11 cellular contexts compared by ENCODE assay signal in genomic region chr3:4906107-4906621, GRCh38.
DNase-seq lines count a peak whose midpoint lies in the region; ATAC-seq, FAIRE-seq and TF ChIP-seq lines count a peak whose summit lies in the region.
"Had no signal": no experiment of that assay in that cellular context is flagged by ENCODE, and none has a peak within 500 bp of the region (broad histone marks: within the 10 kb centered on the region; RNA-seq: fewer than 3 reads in every experiment).

No MANE protein-coding gene starts in this region.

- no peak overlapping the region for H2BK12ac ChIP-seq in H9 (ENCODE audit: insufficient read length, low read depth, low read length)

- DNase-seq in HepG2 (ENCODE audit: low spot score): no peak
- no peak for DNase-seq in right lobe of liver
- DNase-seq in PC-9: peak; percentile 26 to 64
- DNase-seq in epithelial cell of esophagus (ENCODE audit: low read depth): peak; percentile 99
- DNase-seq in stimulated activated naive CD8-positive, alpha-beta T cell treated with anti-CD3 and anti-CD28 coated beads, Interleukin-15, amount 100 ng/mL, for 72 hours: peak in 1 of 2 donors; percentile 24
- no peak for DNase-seq in AG08396 (ENCODE audit: low spot score)
- no peak for DNase-seq in H9
- DNase-seq: H7, heart right ventricle had no signal

- no peak overlapping the region for H3T11ph ChIP-seq in H9 (ENCODE audit: low read length)

- 7% methylated on average over 3 of the region's 3 CpGs for WGBS in HepG2 (ENCODE audit: low lambda C conversion rate)
- 0% methylated on average over 1 of the region's 3 CpGs for WGBS in right lobe of liver (ENCODE audit: insufficient coverage, low coverage, low lambda C conversion rate, missing lambda C conversion rate)
- no CpG with 5 or more reads among the region's 3 CpGs for WGBS in H9 (ENCODE audit: extremely low coverage, insufficient read length, low lambda C conversion rate)

- H3K9me2 ChIP-seq in PC-9 (ENCODE audit: insufficient read depth): no peaks in the 10 kb centered on the region

- H3K4me3 ChIP-seq in HepG2 (replicated peaks in 1 of 3; ENCODE audit: insufficient read depth in 1 of 3, low read depth in 2 of 3, low read length in 3 of 3) (no peak overlapping the region), right lobe of liver (no peak overlapping the region), PC-9 (no peak overlapping the region), epithelial cell of esophagus (ENCODE audit: low read length) (no peak overlapping the region)
- H3K4me3 ChIP-seq: BLaER1, heart right ventricle had no signal

- H2AFZ ChIP-seq in HepG2 (ENCODE audit: low read length): no peak overlapping the region
- no peak overlapping the region for H2AFZ ChIP-seq in PC-9
- H2AFZ ChIP-seq in H9 (ENCODE audit: low read length): no peak overlapping the region

- H3K4me1 ChIP-seq in HepG2 (ENCODE audit: insufficient read depth, low read length) (0 out of 2 replicates have a peak, but pooled peaks cover 9% of the 10 kb centered on the region), right lobe of liver (peaks cover 0 to 6% (median 0%) of the 10 kb centered on the region in 4 donors), PC-9 (replicated peaks; ENCODE audit: insufficient read depth) (0 out of 2 replicates have a peak, but pooled peaks cover 10% of the 10 kb centered on the region), H9 (ENCODE audit: insufficient read depth, low read length) (no peaks in the 10 kb centered on the region)
- H3K4me1 ChIP-seq: BLaER1 had no signal

- H3K79me2 ChIP-seq in HepG2 (ENCODE audit: insufficient read depth, low read length) (no peaks in the 10 kb centered on the region), PC-9 (ENCODE audit: low read depth) (no peaks in the 10 kb centered on the region), H9 (ENCODE audit: insufficient read depth, low read length) (no peaks in the 10 kb centered on the region)

- H3K23me2 ChIP-seq in H9 (ENCODE audit: insufficient read length, low read depth, low read length, poor library complexity, severe bottlenecking): no peaks in the 10 kb centered on the region

- no peak overlapping the region for H3K23ac ChIP-seq in H9 (ENCODE audit: insufficient read length, low read depth, low read length)

- POLR2A ChIA-PET in HepG2 (lab: Yijun Ruan, JAX) (no interaction called here), PC-9 (lab: Charles Lee; ENCODE audit: unreplicated experiment) (interaction anchor here (0.5 to 0.6 kb wide), 2 partner anchors 154 to 185 kb away, joined by 4 to 6 read pairs; no protein-coding TSS in a partner anchor)

- H4K5ac ChIP-seq in H9 (ENCODE audit: insufficient read length, low read depth, low read length): no peak overlapping the region

- H2AK5ac ChIP-seq in H9 (ENCODE audit: insufficient read length, low read length): no peak overlapping the region

- H4K20me1 ChIP-seq in HepG2 (ENCODE audit: insufficient read depth, low read length) (no peaks in the 10 kb centered on the region), PC-9 (ENCODE audit: insufficient read depth) (no peaks in the 10 kb centered on the region), H9 (ENCODE audit: control insufficient read depth, insufficient read depth, insufficient read length) (no peaks in the 10 kb centered on the region)
- H4K20me1 ChIP-seq: BLaER1 had no signal

- H3K4ac ChIP-seq in H9 (ENCODE audit: low read depth, low read length): no peak overlapping the region

- TF ChIP-seq CTCF in HepG2 (CRISPR knock-in tag; IDR thresholded peaks at IDR 0.05): no peak
- TF ChIP-seq CTCF in right lobe of liver (IDR thresholded peaks at IDR 0.05): no peak
- no peak for TF ChIP-seq CTCF in PC-9 (conservative IDR thresholded peaks at IDR 0.05)
- no peak for TF ChIP-seq CTCF in epithelial cell of esophagus (IDR thresholded peaks at IDR 0.05; ENCODE audit: insufficient read depth, low read depth, low read length, missing control alignments)
- TF ChIP-seq CTCF in H9 (conservative IDR thresholded peaks at IDR 0.05): no peak

- in situ Hi-C loops in HepG2 (cut with HindIII; ENCODE audit: extremely low pct_ligation_motif_present, low pct_unique_long_range_greater_than_20kb): no loop called here

- no peak overlapping the region for H4K91ac ChIP-seq in H9 (ENCODE audit: insufficient read length, low read depth, low read length)

- peaks cover 91% of the 10 kb centered on the region for H3K4me1 Mint-ChIP-seq in stimulated activated naive CD8-positive, alpha-beta T cell treated with anti-CD3 and anti-CD28 coated beads, Interleukin-15, amount 100 ng/mL, for 72 hours
- H3K4me1 Mint-ChIP-seq in H9: peaks cover 18 to 20% of the 10 kb centered on the region in 2 experiments

- no peaks in the 10 kb centered on the region for H3K36me3 Mint-ChIP-seq in H9 (ENCODE audit: insufficient read depth in 1 of 3, low read depth in 3 of 3)

- no peak overlapping the region for H3K4me2 ChIP-seq in HepG2 (ENCODE audit: low read depth, low read length)
- no peak overlapping the region for H3K4me2 ChIP-seq in PC-9
- no peak overlapping the region for H3K4me2 ChIP-seq in H9 (ENCODE audit: insufficient read depth, insufficient read length, low read length)
- H3K4me2 ChIP-seq: BLaER1 had no signal

- TF ChIP-seq RAD21 in HepG2 (CRISPR knock-in tag; IDR thresholded peaks at IDR 0.05): no peak

- no peak overlapping the region for H2BK15ac ChIP-seq in H9 (ENCODE audit: low read depth, low read length)

- H3K9me3 ChIP-seq in HepG2 (ENCODE audit: low read length): no peaks in the 10 kb centered on the region
- no peaks in the 10 kb centered on the region for H3K9me3 ChIP-seq in right lobe of liver
- H3K9me3 ChIP-seq in PC-9 (ENCODE audit: insufficient read depth, low read depth): no peaks in the 10 kb centered on the region
- H3K9me3 ChIP-seq in H9 (ENCODE audit: control insufficient read depth, low read depth, low read length): no peaks in the 10 kb centered on the region
- H3K9me3 ChIP-seq: BLaER1, heart right ventricle had no signal

- H3K14ac ChIP-seq in H9 (ENCODE audit: insufficient read depth, low read length): no peak overlapping the region

- H2BK5ac ChIP-seq in H9 (ENCODE audit: insufficient read length, low read length): no peak overlapping the region

- ATAC-seq in HepG2 (peak; percentile 28; the same call in 1 of the 3 replicates), right lobe of liver (no peak), GM21529 (IDR thresholded peaks at IDR 0.05; ENCODE audit: unreplicated experiment) (no peak)
- ATAC-seq in stimulated activated naive CD8-positive, alpha-beta T cell treated with anti-CD3 and anti-CD28 coated beads, Interleukin-15, amount 100 ng/mL, for 72 hours: peak; percentile 78

- no peak overlapping the region for H2BK120ac ChIP-seq in H9 (ENCODE audit: low read depth, low read length, poor library complexity, severe bottlenecking)

- TF ChIP-seq POLR2A in HepG2 (IDR thresholded peaks at IDR 0.05; ENCODE audit: insufficient read depth in 1 of 2, low read depth in 2 of 2, low read length in 2 of 2) (no peak), right lobe of liver (IDR thresholded peaks at IDR 0.05) (no peak)

- H3K27ac ChIP-seq in HepG2 (ENCODE audit: extremely low read length, insufficient read depth, low read length) (no peak overlapping the region), right lobe of liver (no peak overlapping the region), PC-9 (no peak overlapping the region), H9 (ENCODE audit: insufficient read length, low read depth, low read length) (no peak overlapping the region)
- H3K27ac ChIP-seq: BLaER1, heart right ventricle had no signal

- H3K18ac ChIP-seq in H9 (ENCODE audit: insufficient read length, low read depth, low read length): no peak overlapping the region

- H3K27me3 Mint-ChIP-seq in stimulated activated naive CD8-positive, alpha-beta T cell treated with anti-CD3 and anti-CD28 coated beads, Interleukin-15, amount 100 ng/mL, for 72 hours: no peaks in the 10 kb centered on the region
- no peaks in the 10 kb centered on the region; the same call in 1 of the 2 replicates for H3K27me3 Mint-ChIP-seq in H9 (ENCODE audit: low read depth)

- no peak overlapping the region for H3K9ac ChIP-seq in HepG2 (ENCODE audit: insufficient read depth, low read depth, low read length)
- no peak overlapping the region for H3K9ac ChIP-seq in H9 (ENCODE audit: extremely low read depth, insufficient read length, low read length)
- H3K9ac ChIP-seq: BLaER1 had no signal

- H3K79me1 ChIP-seq in H9 (ENCODE audit: insufficient read depth, low read depth, low read length, poor library complexity, severe bottlenecking): no peaks in the 10 kb centered on the region

- H3K9me3 Mint-ChIP-seq in stimulated activated naive CD8-positive, alpha-beta T cell treated with anti-CD3 and anti-CD28 coated beads, Interleukin-15, amount 100 ng/mL, for 72 hours: peaks cover 0 to 10% of the 10 kb centered on the region in 2 donors
- H3K9me3 Mint-ChIP-seq in H9: no peaks in the 10 kb centered on the region

- H3K4me3 Mint-ChIP-seq in stimulated activated naive CD8-positive, alpha-beta T cell treated with anti-CD3 and anti-CD28 coated beads, Interleukin-15, amount 100 ng/mL, for 72 hours: no peak overlapping the region
- no peak overlapping the region for H3K4me3 Mint-ChIP-seq in H9

- no peak overlapping the region for H4K8ac ChIP-seq in H9 (replicated peaks; ENCODE audit: insufficient read length, low read depth, low read length)

- H3K36me3 ChIP-seq in HepG2 (replicated peaks in 1 of 2; ENCODE audit: control insufficient read depth in 1 of 2, insufficient read depth in 2 of 2, low read length in 2 of 2): no peaks in the 10 kb centered on the region
- H3K36me3 ChIP-seq in right lobe of liver: no peaks in the 10 kb centered on the region
- H3K36me3 ChIP-seq in PC-9 (ENCODE audit: low read depth): no peaks in the 10 kb centered on the region
- H3K36me3 ChIP-seq: BLaER1, heart right ventricle had no signal

- BruUV-seq in HepG2 (replicated peaks; lab: Mats Ljungman, UMichigan) (no TSS peak), PC-9 (replicated peaks; lab: Mats Ljungman, UMichigan) (no TSS peak)

- intact Hi-C loops in HepG2 (cut with micrococcal nuclease; ENCODE audit: unreplicated experiment): no loop called here
- intact Hi-C loops in right lobe of liver (cut with DNase I): no loop called here
- intact Hi-C loops in PC-9 (cut with micrococcal nuclease; ENCODE audit: unreplicated experiment): no loop called here

- no peak for TF ChIP-seq EP300 in HepG2 (IDR thresholded peaks at IDR 0.05; ENCODE audit: low read depth in 2 of 2, low read length in 2 of 2)
- no peak for TF ChIP-seq EP300 in HepG2 (CRISPR knock-in tag; IDR thresholded peaks at IDR 0.05; ENCODE audit: borderline replicate concordance)

- H3F3A ChIP-seq in PC-9 (ENCODE audit: insufficient read depth, low read depth): no peaks in the 10 kb centered on the region

- no peak overlapping the region for H3K56ac ChIP-seq in H9 (ENCODE audit: insufficient read length, low read depth, low read length)

- CTCF ChIA-PET in HepG2 (lab: Yijun Ruan, JAX; ENCODE audit: low intra/inter-chr PET ratio, low total read pairs) (no interaction called here), PC-9 (lab: Charles Lee) (interaction anchor here (1.7 kb wide), 1 partner anchor 70 kb away, joined by 5 read pairs; no protein-coding TSS in a partner anchor)

- H3K27ac Mint-ChIP-seq in stimulated activated naive CD8-positive, alpha-beta T cell treated with anti-CD3 and anti-CD28 coated beads, Interleukin-15, amount 100 ng/mL, for 72 hours: peak overlapping the region in 1 of 2 donors; percentile 43
- no peak overlapping the region for H3K27ac Mint-ChIP-seq in H9

- H3K27me3 ChIP-seq in HepG2 (ENCODE audit: control insufficient read depth in 1 of 2, insufficient read depth in 2 of 2, low read length in 2 of 2) (no peaks in the 10 kb centered on the region; a peak in 1 of 5 replicates), right lobe of liver (no peaks in the 10 kb centered on the region), PC-9 (ENCODE audit: insufficient read depth, low read depth) (no peaks in the 10 kb centered on the region), H9 (ENCODE audit: insufficient read depth, low read length) (no peaks in the 10 kb centered on the region)
- H3K27me3 ChIP-seq: BLaER1, heart right ventricle had no signal

- FAIRE-seq in HepG2 (lab: Jason Lieb, UNC): no peak

- H2BK20ac ChIP-seq in H9 (ENCODE audit: low read depth, low read length, poor library complexity, severe bottlenecking): no peak overlapping the region

Comparison
In these comparisons a context has a peak if more than half of its experiments do, and no peak if none do; other contexts are left out.
1. ATAC-seq: peak in HepG2 (single experiment) and stimulated activated naive CD8-positive, alpha-beta T cell treated with anti-CD3 and anti-CD28 coated beads, Interleukin-15, amount 100 ng/mL, for 72 hours (single experiment); none in right lobe of liver (0 of 4) and GM21529 (single experiment).
2. DNase-seq: peak in PC-9 (2 of 2) and epithelial cell of esophagus (single experiment); none in HepG2 (single experiment), right lobe of liver (0 of 3), AG08396 (single experiment) and H9 (single experiment).